23 cellular contexts compared by ENCODE assay signal in genomic region chr18:48127546-48128105, GRCh38.
DNase-seq lines count a peak whose midpoint lies in the region; TF ChIP-seq lines count a peak whose summit lies in the region.
"Had no signal": no experiment of that assay in that cellular context is flagged by ENCODE, and none has a peak within 500 bp of the region (broad histone marks: within the 10 kb centered on the region; RNA-seq: fewer than 3 reads in every experiment).

No MANE protein-coding gene starts in this region.

- H2BK12ac ChIP-seq in neuronal stem cell (ENCODE audit: low read length) = no peak overlapping the region

- H2AK5ac ChIP-seq in neuronal stem cell (ENCODE audit: low read depth, low read length) = no peak overlapping the region

- H3K4me1 ChIP-seq in breast epithelium (peaks cover 7 to 21% of the 10 kb centered on the region in 2 donors), endodermal cell (ENCODE audit: control insufficient read depth, insufficient read depth, low read length) (peaks cover 3% of the 10 kb centered on the region), neuronal stem cell (ENCODE audit: control insufficient read depth in 2 of 2, insufficient read depth in 1 of 2, low read depth in 1 of 2, low read length in 2 of 2) (peaks cover 0 to 14% of the 10 kb centered on the region in 2 donors)
- H3K4me1 ChIP-seq: BE2C had no signal

- no peaks in the 10 kb centered on the region for H3K27me3 Mint-ChIP-seq in MCF 10A (ENCODE audit: insufficient read depth, unreplicated experiment)
- H3K27me3 Mint-ChIP-seq in endodermal cell (ENCODE audit: insufficient read depth) = peaks cover 7% of the 10 kb centered on the region

- H2AFZ ChIP-seq in neuronal stem cell (ENCODE audit: low read length) = no peak overlapping the region
- H2AFZ ChIP-seq: GM23248 had no signal

- CTCF ChIA-PET in MCF 10A (lab: Yijun Ruan, JAX) = no interaction called here

- H3K23ac ChIP-seq in neuronal stem cell (ENCODE audit: low read depth, low read length, poor library complexity) = no peak overlapping the region

- no peak for DNase-seq in breast epithelium (ENCODE audit: low spot score in 2 of 2)
- no peak for DNase-seq in MCF 10A (ENCODE audit: unreplicated experiment)
- DNase-seq in endodermal cell = peak; percentile 24
- DNase-seq in neuronal stem cell (ENCODE audit: low spot score) = no peak
- peak; percentile 3 for DNase-seq in smooth muscle cell of the brain vasculature (ENCODE audit: low read depth, low spot score)
- DNase-seq in posterior vena cava (ENCODE audit: low spot score) = no peak
- DNase-seq in NCI-H446 (lab: John Stamatoyannopoulos, UW) = no peak
- no peak for DNase-seq in ureter (ENCODE audit: low spot score)
- DNase-seq: ACHN; AML-193; BE2C; CD4-positive, alpha-beta T cell; CD8-positive, alpha-beta memory T cell; DMS 273 treated with DMSO at 0.1 percent for 48 hours; DMS79; EL; GDM1; GM23248; H9 had no signal

- H3K79me1 ChIP-seq in neuronal stem cell (ENCODE audit: low read depth, low read length) = no peaks in the 10 kb centered on the region

- H3K27ac Mint-ChIP-seq in MCF 10A (ENCODE audit: low read depth, unreplicated experiment) = no peak overlapping the region
- H3K27ac Mint-ChIP-seq in endodermal cell = no peak overlapping the region
- H3K27ac Mint-ChIP-seq: CD14-positive monocyte; CD4-positive, alpha-beta T cell had no signal

- H4K91ac ChIP-seq in neuronal stem cell (ENCODE audit: low read depth, low read length, poor library complexity) = no peak overlapping the region

- H3K4me1 Mint-ChIP-seq in MCF 10A (ENCODE audit: insufficient read depth, unreplicated experiment) (no peaks in the 10 kb centered on the region), endodermal cell (no peaks in the 10 kb centered on the region)
- H3K4me1 Mint-ChIP-seq: CD14-positive monocyte; CD8-positive, alpha-beta memory T cell had no signal

- H3K9ac ChIP-seq in endodermal cell (ENCODE audit: extremely low read depth, low read length, poor library complexity, severe bottlenecking) (no peak overlapping the region), neuronal stem cell (ENCODE audit: low read depth, low read length, poor library complexity) (no peak overlapping the region)
- H3K9ac ChIP-seq: BLaER1 treated with 17β-estradiol and CSF1 and Interleukin-3, amounts not matched to agents 10 nM and 100 nM; GM23248 had no signal

- 91 to 92% methylated on average over 13 to 15 of the region's 15 CpGs for WGBS in endodermal cell (ENCODE audit: insufficient coverage in 1 of 2, insufficient read length in 1 of 2), 2 experiments
- no CpG with 5 or more reads among the region's 15 CpGs for WGBS in neuronal stem cell (ENCODE audit: extremely low coverage in 2 of 2, insufficient read length in 2 of 2, insufficient replicate concordance in 1 of 2), 2 donors

- H3K9me3 Mint-ChIP-seq in MCF 10A (ENCODE audit: unreplicated experiment) (no peaks in the 10 kb centered on the region), endodermal cell (no peaks in the 10 kb centered on the region)
- H3K9me3 Mint-ChIP-seq: CD14-positive monocyte; CD4-positive, alpha-beta T cell; CD8-positive, alpha-beta memory T cell; H9 had no signal

- H3K4ac ChIP-seq in neuronal stem cell (ENCODE audit: low read length) = no peak overlapping the region

- H3K27ac ChIP-seq in breast epithelium (peak overlapping the region; percentile 2 to 40), endodermal cell (ENCODE audit: low read depth, low read length) (no peak overlapping the region), neuronal stem cell (replicated peaks; ENCODE audit: low read length) (no peak overlapping the region)
- H3K27ac ChIP-seq: 22Rv1; BLaER1 treated with 17β-estradiol and CSF1 and Interleukin-3, amounts not matched to agents 10 nM and 100 nM; GM23248 had no signal

- no peak overlapping the region for H2BK5ac ChIP-seq in neuronal stem cell (ENCODE audit: low read length)

- BruUV-seq in MCF 10A (replicated peaks; lab: Mats Ljungman, UMichigan) = no TSS peak

- H3K27me3 ChIP-seq in breast epithelium = no peaks in the 10 kb centered on the region
- peaks cover 9% of the 10 kb centered on the region for H3K27me3 ChIP-seq in endodermal cell (ENCODE audit: control insufficient read depth, insufficient read depth, low read length, poor library complexity, severe bottlenecking)
- peaks cover 0 to 14% (median 0%) of the 10 kb centered on the region in 3 experiments for H3K27me3 ChIP-seq in neuronal stem cell (ENCODE audit: control insufficient read depth in 3 of 3, insufficient read depth in 3 of 3, low read depth in 1 of 3, low read length in 3 of 3)
- H3K27me3 ChIP-seq: BE2C had no signal

- H3K4me3 Mint-ChIP-seq in MCF 10A (ENCODE audit: unreplicated experiment) = no peak overlapping the region
- H3K4me3 Mint-ChIP-seq in endodermal cell = no peak overlapping the region
- H3K4me3 Mint-ChIP-seq: CD4-positive, alpha-beta T cell; CD8-positive, alpha-beta memory T cell; H9 had no signal

- H3K14ac ChIP-seq in neuronal stem cell (ENCODE audit: low read length) = no peak overlapping the region

- H3K36me3 Mint-ChIP-seq in MCF 10A (ENCODE audit: insufficient read depth, unreplicated experiment) (peaks cover 4% of the 10 kb centered on the region), endodermal cell (ENCODE audit: low read depth) (no peaks in the 10 kb centered on the region)
- H3K36me3 Mint-ChIP-seq: CD14-positive monocyte; CD8-positive, alpha-beta memory T cell had no signal

- H4K8ac ChIP-seq in neuronal stem cell (ENCODE audit: low read depth, low read length) = no peak overlapping the region

- H3K18ac ChIP-seq in neuronal stem cell (ENCODE audit: low read length) = peak overlapping the region; percentile 40

- TF ChIP-seq CTCF in breast epithelium (IDR thresholded peaks at IDR 0.05) (no peak), MCF 10A (IDR thresholded peaks at IDR 0.05; ENCODE audit: unreplicated experiment) (no peak), endodermal cell (conservative IDR thresholded peaks at IDR 0.05) (no peak)

- H3K9me3 ChIP-seq in breast epithelium (no peaks in the 10 kb centered on the region), endodermal cell (ENCODE audit: control insufficient read depth, low read length) (no peaks in the 10 kb centered on the region), neuronal stem cell (replicated peaks in 1 of 2; ENCODE audit: control insufficient read depth in 2 of 2, insufficient read depth in 1 of 2, low read depth in 1 of 2, low read length in 2 of 2) (no peaks in the 10 kb centered on the region)
- H3K9me3 ChIP-seq: BE2C; BLaER1 treated with 17β-estradiol and CSF1 and Interleukin-3, amounts not matched to agents 10 nM and 100 nM had no signal

- intact Hi-C loops in breast epithelium (cut with DNase I; ENCODE audit: low total_unique reads) (loop anchor here (5.0 kb wide), 1 partner anchor 935 kb away; no protein-coding TSS in a partner anchor), MCF 10A (cut with micrococcal nuclease) (no loop called here), posterior vena cava (cut with DNase I) (no loop called here)

- POLR2A ChIA-PET in MCF 10A (lab: Yijun Ruan, JAX) = no interaction called here

- TF ChIP-seq POLR2A in breast epithelium (IDR thresholded peaks at IDR 0.05) = no peak

- H3K36me3 ChIP-seq in breast epithelium (no peaks in the 10 kb centered on the region), endodermal cell (ENCODE audit: control insufficient read depth, insufficient read depth, low read length) (no peaks in the 10 kb centered on the region), neuronal stem cell (replicated peaks in 1 of 2; ENCODE audit: control insufficient read depth in 2 of 2, insufficient read depth in 2 of 2, low read length in 2 of 2) (no peaks in the 10 kb centered on the region)
- H3K36me3 ChIP-seq: BE2C; BLaER1 treated with 17β-estradiol and CSF1 and Interleukin-3, amounts not matched to agents 10 nM and 100 nM had no signal

- H3K4me3 ChIP-seq in breast epithelium (no peak overlapping the region), endodermal cell (ENCODE audit: low read length) (no peak overlapping the region), neuronal stem cell (ENCODE audit: low read length in 2 of 2) (no peak overlapping the region)
- H3K4me3 ChIP-seq: BLaER1 treated with 17β-estradiol and CSF1 and Interleukin-3, amounts not matched to agents 10 nM and 100 nM; GM12878; GM23248 had no signal

- H2BK120ac ChIP-seq in neuronal stem cell (ENCODE audit: low read depth, low read length) = no peak overlapping the region

- no peak overlapping the region for H2BK15ac ChIP-seq in neuronal stem cell (ENCODE audit: low read length)

- H3K4me2 ChIP-seq in neuronal stem cell (ENCODE audit: insufficient read depth, low read length, poor library complexity, severe bottlenecking) = no peak overlapping the region
- H3K4me2 ChIP-seq: BLaER1 treated with 17β-estradiol and CSF1 and Interleukin-3, amounts not matched to agents 10 nM and 100 nM had no signal

Comparison
In these comparisons a context has a peak if more than half of its experiments do, and no peak if none do; other contexts are left out.
1. DNase-seq: peak in endodermal cell (single experiment) and smooth muscle cell of the brain vasculature (single experiment); none in breast epithelium (0 of 2), MCF 10A (single experiment), neuronal stem cell (single experiment), posterior vena cava (single experiment), NCI-H446 (0 of 2) and ureter (single experiment).
2. H3K27ac ChIP-seq: peak in breast epithelium (2 of 2); none in endodermal cell (single experiment) and neuronal stem cell (single experiment).